Comparison of ENCODE assay signal across 8 cellular contexts in the genomic region with DNA sequence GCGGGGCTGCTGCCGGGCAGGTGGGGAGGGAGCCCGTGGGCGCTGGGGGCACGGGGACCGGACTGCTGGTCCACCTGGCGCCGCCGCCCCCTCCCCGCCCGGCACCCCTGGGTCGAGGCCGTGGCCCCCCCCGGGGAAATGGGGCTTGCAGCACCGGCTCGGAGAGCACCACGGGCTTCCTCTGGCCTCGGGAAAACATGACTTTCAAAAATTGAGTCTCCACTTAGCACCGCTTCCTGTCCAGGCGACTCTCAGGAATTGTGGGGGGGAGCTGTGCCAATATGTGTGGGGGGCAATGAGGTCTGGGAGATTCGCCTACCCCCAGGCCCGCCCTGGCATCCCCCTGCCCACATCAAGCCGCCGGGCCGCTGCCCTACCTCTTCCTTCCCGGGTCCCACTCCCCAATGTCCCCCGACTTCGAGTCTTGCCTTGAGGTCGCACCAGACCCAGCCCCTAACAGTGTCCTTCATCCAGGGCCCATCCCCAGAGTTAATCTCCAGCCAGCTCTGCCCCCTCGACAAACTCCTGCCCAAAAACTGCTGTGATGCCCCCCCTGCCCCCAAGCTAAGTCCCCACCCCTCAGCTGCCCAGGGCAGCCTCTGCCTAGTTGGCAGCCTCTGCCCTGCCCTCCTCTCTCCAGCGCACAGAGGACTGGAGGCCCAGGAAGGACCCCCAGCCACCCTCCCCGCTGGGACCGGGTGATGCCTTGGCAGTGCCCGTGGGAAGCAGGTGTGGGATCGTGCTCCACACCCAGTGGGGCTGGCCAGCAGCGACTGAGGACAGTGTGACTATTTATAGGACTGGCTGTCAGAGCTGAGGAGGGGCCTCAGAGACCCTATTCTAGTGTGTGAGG. TPM values are rescaled to one million over a fixed set of nuclear protein-coding genes. Genes with fewer than 3 reads are reported as not detected.
DNase-seq lines count a peak whose midpoint lies in the region; ATAC-seq, FAIRE-seq and TF ChIP-seq lines count a peak whose summit lies in the region.

No MANE protein-coding gene starts in this region.

- CTCF ChIA-PET in A549 (lab: Yijun Ruan, JAX): interaction anchor here (0.6 to 4.5 kb wide), 9 partner anchors 10 to 44 kb away, joined by 3 to 29 read pairs (median 5); a partner anchor contains a TSS

- TF ChIP-seq RAD21 in A549 (conservative IDR thresholded peaks at IDR 0.05 in 1 of 2, IDR thresholded peaks at IDR 0.05 in 1 of 2): no peak

- H3K4me3 ChIP-seq in A549: peak overlapping the region; percentile 68
- H3K4me3 ChIP-seq in HL-60 (replicated peaks; ENCODE audit: insufficient read depth, low read length): peak overlapping the region; percentile 16; the same call in 1 of the 2 replicates
- H3K4me3 ChIP-seq in cardiac fibroblast (replicated peaks in 1 of 2; ENCODE audit: low read depth in 2 of 2, low read length in 2 of 2): peak overlapping the region; percentile 26 to 48
- H3K4me3 ChIP-seq in mesodermal cell (ENCODE audit: extremely low read depth, insufficient read depth, low read length, poor library complexity, severe bottlenecking): peak overlapping the region; percentile 40

- peak overlapping the region; percentile 93 for H3K4me2 ChIP-seq in A549

- ATAC-seq in A549 (0 out of 6 replicates have a peak, but pooled peaks of 1 of the 2 experiments have one; percentile 1), HG02588 (IDR thresholded peaks at IDR 0.05; ENCODE audit: unreplicated experiment) (no peak), HG03095 (IDR thresholded peaks at IDR 0.05; ENCODE audit: unreplicated experiment) (no peak)

- 59% methylated on average over 12 of the region's 36 CpGs for WGBS in A549 (ENCODE audit: missing lambda C conversion rate)
- 36 to 46% methylated on average over 21 to 32 of the region's 36 CpGs for WGBS in mesodermal cell (ENCODE audit: insufficient coverage in 2 of 2), 2 experiments

- DNase-seq in A549 (ENCODE audit: low read depth in 1 of 2, low spot score in 1 of 2) (no peak), HL-60 (ENCODE audit: low read depth in 1 of 2, low spot score in 1 of 2) (no peak), cardiac fibroblast (ENCODE audit: low read depth in 2 of 2) (no peak), HTR-8/SVneo (ENCODE audit: insufficient read length, low spot score) (no peak)
- no peak for DNase-seq in activated CD8-positive, alpha-beta memory T cell treated with anti-CD3 and anti-CD28 coated beads for 24 hours

- peak overlapping the region; percentile 77 to 93 for H3K27ac ChIP-seq in A549
- H3K27ac ChIP-seq in HL-60 (replicated peaks): no peak overlapping the region
- peak overlapping the region; percentile 79 for H3K27ac ChIP-seq in mesodermal cell (ENCODE audit: low read depth, low read length, severe bottlenecking)

- no peak for TF ChIP-seq POLR2A in A549 (IDR thresholded peaks at IDR 0.05; ENCODE audit: low read length)

- TF ChIP-seq CTCF in A549 (IDR thresholded peaks at IDR 0.05) (no peak), HL-60 (IDR thresholded peaks at IDR 0.05; ENCODE audit: insufficient read depth, low read length) (no peak), cardiac fibroblast (IDR thresholded peaks at IDR 0.05; ENCODE audit: low read depth, low read length) (no peak)

- FAIRE-seq in A549 (lab: Jason Lieb, UNC): no peak
- no peak for FAIRE-seq in HTR-8/SVneo (lab: Jason Lieb, UNC)

- peaks cover 34% of the 10 kb centered on the region for H3K27me3 ChIP-seq in HL-60 (ENCODE audit: insufficient read depth, poor library complexity, severe bottlenecking)

- POLR2A ChIA-PET in A549 (lab: Yijun Ruan, JAX): no interaction called here

- peaks cover 26% of the 10 kb centered on the region for H3K4me1 ChIP-seq in A549
- H3K4me1 ChIP-seq in mesodermal cell (ENCODE audit: control insufficient read depth, insufficient read depth, low read length, poor library complexity, severe bottlenecking): peaks cover 22% of the 10 kb centered on the region

- H3K9me3 ChIP-seq in A549 (no peaks in the 10 kb centered on the region), mesodermal cell (ENCODE audit: control insufficient read depth, low read length) (no peaks in the 10 kb centered on the region)

- TF ChIP-seq EP300 in A549 (IDR thresholded peaks at IDR 0.05): no peak

- H3K36me3 ChIP-seq in mesodermal cell (ENCODE audit: control insufficient read depth, insufficient read depth, low read length): peaks cover 13% of the 10 kb centered on the region

TF ChIP-seq in A549, 52 proteins besides CTCF, POLR2A, EP300 and RAD21 (continues in another document):
- TF ChIP-seq ESRRA (IDR thresholded peaks at IDR 0.05; ENCODE audit: borderline replicate concordance, low read length): no peak
- TF ChIP-seq JUNB (IDR thresholded peaks at IDR 0.05): no peak
- no peak for TF ChIP-seq GATA3 (IDR thresholded peaks at IDR 0.05; ENCODE audit: borderline replicate concordance)
- no peak for TF ChIP-seq FOXS1 (CRISPR knock-in tag; IDR thresholded peaks at IDR 0.05)
- no peak for TF ChIP-seq NFE2L2 (conservative IDR thresholded peaks at IDR 0.05; ENCODE audit: low read length)
- TF ChIP-seq HEYL (CRISPR knock-in tag; IDR thresholded peaks at IDR 0.05): no peak
- no peak for TF ChIP-seq CHD4 (IDR thresholded peaks at IDR 0.05; ENCODE audit: borderline replicate concordance)
- no peak for TF ChIP-seq HOXB5 (CRISPR knock-in tag; IDR thresholded peaks at IDR 0.05)
- TF ChIP-seq NR3C1 (IDR thresholded peaks at IDR 0.05): no peak
- no peak for TF ChIP-seq ZFP36 (IDR thresholded peaks at IDR 0.05; ENCODE audit: borderline replicate concordance, partially characterized antibody)
- TF ChIP-seq ZSCAN20 (CRISPR knock-in tag; IDR thresholded peaks at IDR 0.05): no peak
- TF ChIP-seq EHMT2 (IDR thresholded peaks at IDR 0.05; ENCODE audit: low read depth): no peak
- TF ChIP-seq, protein P1, sequence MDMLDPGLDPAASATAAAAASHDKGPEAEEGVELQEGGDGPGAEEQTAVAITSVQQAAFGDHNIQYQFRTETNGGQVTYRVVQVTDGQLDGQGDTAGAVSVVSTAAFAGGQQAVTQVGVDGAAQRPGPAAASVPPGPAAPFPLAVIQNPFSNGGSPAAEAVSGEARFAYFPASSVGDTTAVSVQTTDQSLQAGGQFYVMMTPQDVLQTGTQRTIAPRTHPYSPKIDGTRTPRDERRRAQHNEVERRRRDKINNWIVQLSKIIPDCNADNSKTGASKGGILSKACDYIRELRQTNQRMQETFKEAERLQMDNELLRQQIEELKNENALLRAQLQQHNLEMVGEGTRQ (IDR thresholded peaks at IDR 0.05): no peak
- no peak for TF ChIP-seq MYC (IDR thresholded peaks at IDR 0.05; ENCODE audit: borderline replicate concordance, low read length)
- TF ChIP-seq KDM5A (IDR thresholded peaks at IDR 0.05): no peak
- TF ChIP-seq, protein P2, sequence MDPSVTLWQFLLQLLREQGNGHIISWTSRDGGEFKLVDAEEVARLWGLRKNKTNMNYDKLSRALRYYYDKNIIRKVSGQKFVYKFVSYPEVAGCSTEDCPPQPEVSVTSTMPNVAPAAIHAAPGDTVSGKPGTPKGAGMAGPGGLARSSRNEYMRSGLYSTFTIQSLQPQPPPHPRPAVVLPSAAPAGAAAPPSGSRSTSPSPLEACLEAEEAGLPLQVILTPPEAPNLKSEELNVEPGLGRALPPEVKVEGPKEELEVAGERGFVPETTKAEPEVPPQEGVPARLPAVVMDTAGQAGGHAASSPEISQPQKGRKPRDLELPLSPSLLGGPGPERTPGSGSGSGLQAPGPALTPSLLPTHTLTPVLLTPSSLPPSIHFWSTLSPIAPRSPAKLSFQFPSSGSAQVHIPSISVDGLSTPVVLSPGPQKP (IDR thresholded peaks at IDR 0.05; ENCODE audit: low read depth, low read length): no peak

RNA-seq across cellular contexts. Expression of a gene that starts 3.9 kb away (rescaled TPM):
- 15.3 and 19.9 TPM in 2 replicates for polyA plus RNA-seq in A549 (2011; rRNA removed)
- 49.6 and 71.8 TPM in 2 replicates for polyA plus RNA-seq in A549 (2012; cell fraction: cytosol; rRNA removed)
- 70.7 and 117 TPM in 2 replicates for polyA plus RNA-seq in A549 (2012; cell fraction: nucleus; rRNA removed)
- polyA plus RNA-seq in A549 (2017; fragmentation: RNase III; extraction: RNeasy Plus Mini Kit Qiagen cat#74134 plus additional on column Dnase treatment): 28.9 to 34.4 TPM (median 32.3 TPM) in 3 replicates
- polyA minus RNA-seq in A549 (2011; rRNA and poly(A)+ RNA removed): 3.1 and 5.9 TPM in 2 replicates
- polyA plus RNA-seq in mesodermal cell (2013, experiment 1 of 2): 188 TPM
- polyA plus RNA-seq in mesodermal cell (2013, experiment 2 of 2): 118 TPM

RNA-seq across cellular contexts. Expression of a gene that starts 20.7 kb away (rescaled TPM):
- polyA plus RNA-seq in A549 (2011; rRNA removed) (32.3 and 38.6 TPM in 2 replicates), A549 (2017; fragmentation: RNase III; extraction: RNeasy Plus Mini Kit Qiagen cat#74134 plus additional on column Dnase treatment) (44.3 to 49.5 TPM (median 46.3 TPM) in 3 replicates)
- 56.2 and 86.6 TPM in 2 replicates for polyA plus RNA-seq in A549 (2012; cell fraction: cytosol; rRNA removed)
- 85.4 and 94.9 TPM in 2 replicates for polyA plus RNA-seq in A549 (2012; cell fraction: nucleus; rRNA removed)
- polyA minus RNA-seq in A549 (2011; rRNA and poly(A)+ RNA removed): 39.4 and 43.6 TPM in 2 replicates
- 30.0 TPM for polyA plus RNA-seq in mesodermal cell (2013, experiment 1 of 2)
- 23.8 TPM for polyA plus RNA-seq in mesodermal cell (2013, experiment 2 of 2)

RNA-seq across cellular contexts. Expression of a gene that starts 45.8 kb away (rescaled TPM):
- 6.7 and 8.8 TPM in 2 replicates for polyA plus RNA-seq in A549 (2011; rRNA removed)
- 15.7 and 24.3 TPM in 2 replicates for polyA plus RNA-seq in A549 (2012; cell fraction: cytosol; rRNA removed)
- 36.4 and 49.4 TPM in 2 replicates for polyA plus RNA-seq in A549 (2012; cell fraction: nucleus; rRNA removed)
- 6.0 to 8.2 TPM (median 6.7 TPM) in 3 replicates for polyA plus RNA-seq in A549 (2017; fragmentation: RNase III; extraction: RNeasy Plus Mini Kit Qiagen cat#74134 plus additional on column Dnase treatment)
- polyA minus RNA-seq in A549 (2011; rRNA and poly(A)+ RNA removed): 4.8 and 7.3 TPM in 2 replicates
- polyA plus RNA-seq in mesodermal cell (2013, experiment 1 of 2): 89.9 TPM
- polyA plus RNA-seq in mesodermal cell (2013, experiment 2 of 2): 67.3 TPM

Comparison
In these comparisons a context has a peak if more than half of its experiments do, and no peak if none do; other contexts are left out.
1. H3K4me3 ChIP-seq: peak in every context shown above with its lines; median percentile 68 in A549; 40 in mesodermal cell; 37 in cardiac fibroblast; 16 in HL-60.